Comparison of ENCODE assay signal across 24 cellular contexts in the genomic region with DNA sequence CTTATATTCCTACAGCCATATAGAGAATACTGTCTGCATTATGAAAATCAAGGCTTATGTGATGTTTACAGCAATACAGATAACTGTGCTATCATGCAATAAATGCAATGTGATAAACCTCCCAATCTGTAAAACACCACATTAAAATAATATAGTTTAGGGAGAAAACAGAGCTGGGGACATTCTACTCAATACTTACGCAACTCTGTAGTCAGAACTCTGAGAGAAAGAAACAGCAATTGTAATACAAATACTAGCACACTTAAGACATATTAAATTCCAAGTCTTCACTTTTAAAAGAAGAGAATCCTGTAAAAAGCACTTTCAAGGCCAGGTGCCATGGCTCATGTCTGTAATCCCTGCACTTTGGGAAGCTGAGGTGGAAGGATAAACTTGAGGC.
A peak's percentile ranks its signal among the peaks of the same experiment; 100 is the strongest.
DNase-seq lines count a peak whose midpoint lies in the region; ATAC-seq, FAIRE-seq and TF ChIP-seq lines count a peak whose summit lies in the region.
"Had no signal": no experiment of that assay in that cellular context is flagged by ENCODE, and none has a peak within 500 bp of the region (broad histone marks: within the 10 kb centered on the region; RNA-seq: fewer than 3 reads in every experiment).

No MANE protein-coding gene starts in this region.

- no peak overlapping the region for H2BK5ac ChIP-seq in trophoblast cell (ENCODE audit: low read depth, low read length, poor library complexity)

- no peak overlapping the region for H2BK12ac ChIP-seq in trophoblast cell (ENCODE audit: low read length)

- no peak overlapping the region for H2AK5ac ChIP-seq in trophoblast cell (ENCODE audit: low read length)

- no peak overlapping the region for H3K4me2 ChIP-seq in trophoblast cell (ENCODE audit: low read length)
- H3K4me2 ChIP-seq: A549, KMS-11 had no signal

- no peaks in the 10 kb centered on the region for H3K79me1 ChIP-seq in trophoblast cell (ENCODE audit: low read length)

- WGBS in trophoblast cell (ENCODE audit: extremely low coverage, insufficient coverage, insufficient read length): no CpG with 5 or more reads among the region's 1 CpG
- 100% methylated on average over 1 of the region's 1 CpG for WGBS in heart right ventricle, 2 donors

- H3K4me3 ChIP-seq in adipocyte (ENCODE audit: low read length) (peak overlapping the region; percentile 39), fibroblast of pulmonary artery (replicated peaks; ENCODE audit: low read depth, low read length) (no peak overlapping the region), trophoblast cell (ENCODE audit: low read depth, low read length) (no peak overlapping the region), kidney (ENCODE audit: low read length in 2 of 2) (no peak overlapping the region), heart right ventricle (no peak overlapping the region)
- H3K4me3 ChIP-seq: A549 had no signal

- TF ChIP-seq POLR2A in GM12891 (IDR thresholded peaks at IDR 0.05; ENCODE audit: low read depth, low read length): no peak

- H4K12ac ChIP-seq in trophoblast cell (ENCODE audit: low read depth, low read length): no peak overlapping the region

- DNase-seq in GM12891 (ENCODE audit: insufficient read length, low spot score) (no peak), adipocyte (ENCODE audit: low read depth) (peak; percentile 62), fibroblast of pulmonary artery (ENCODE audit: low read depth) (peak; percentile 35), trophoblast cell (no peak), kidney (no peak), heart right ventricle (no peak), NCI-H1092 treated with DMSO at 0.1 percent for 48 hours (lab: John Stamatoyannopoulos, UW) (no peak)
- DNase-seq: CD4-positive, CD25-positive, alpha-beta regulatory T cell; DMS79; GOT3; NCI-H1417 treated with DMSO at 0.1 percent for 48 hours; NCI-H2029; NCI-H345; NCI-H524; NCI-H774; NK-92 treated with Interleukin-12 subunit alpha and Interleukin-12 subunit beta, amount 100 ng/mL, for 24 hours; SIG-M5 had no signal

- peak overlapping the region; percentile 27 for H3K4ac ChIP-seq in trophoblast cell (ENCODE audit: low read depth, low read length)

- no peaks in the 10 kb centered on the region for H3K9me3 ChIP-seq in adipocyte (ENCODE audit: control insufficient read depth, low read length)
- H3K9me3 ChIP-seq in trophoblast cell (ENCODE audit: insufficient read depth, low read depth, low read length): no peaks in the 10 kb centered on the region
- no peaks in the 10 kb centered on the region for H3K9me3 ChIP-seq in kidney (ENCODE audit: control insufficient read depth in 1 of 2, low read length in 2 of 2)
- peaks cover 0 to 2% (median 0%) of the 10 kb centered on the region in 11 donors for H3K9me3 ChIP-seq in heart right ventricle
- H3K9me3 ChIP-seq: A549 had no signal

- no peak overlapping the region for H3K23ac ChIP-seq in trophoblast cell (ENCODE audit: low read length)

- no peaks in the 10 kb centered on the region for H3K79me2 ChIP-seq in trophoblast cell (ENCODE audit: control insufficient read depth, insufficient read depth, low read length, poor library complexity)

- no peak overlapping the region for H2BK120ac ChIP-seq in trophoblast cell (ENCODE audit: insufficient read depth, low read length, poor library complexity)

- no peak overlapping the region for H2AFZ ChIP-seq in trophoblast cell (ENCODE audit: insufficient read depth, low read length, poor library complexity)

- H4K8ac ChIP-seq in trophoblast cell (ENCODE audit: low read depth, low read length): no peak overlapping the region

- ATAC-seq in GM18502 (IDR thresholded peaks at IDR 0.05; ENCODE audit: poor library complexity, unreplicated experiment): no peak
- no peak for ATAC-seq in heart right ventricle
- ATAC-seq: A549, HCT116, Panc1, SK-N-SH treated with all-trans-retinoic acid at 6 μM for 48 hours had no signal

- intact Hi-C loops in kidney (cut with DNase I) (no loop called here), heart right ventricle (cut with DNase I) (no loop called here)

- TF ChIP-seq CTCF in fibroblast of pulmonary artery (IDR thresholded peaks at IDR 0.05; ENCODE audit: low read length, missing control alignments) (no peak), kidney (IDR thresholded peaks at IDR 0.05; ENCODE audit: borderline replicate concordance, extremely low read depth, insufficient read depth) (no peak), heart right ventricle (IDR thresholded peaks at IDR 0.05) (no peak)

- H3K27me3 ChIP-seq in adipocyte (replicated peaks; ENCODE audit: control insufficient read depth, insufficient read depth, low read length) (no peaks in the 10 kb centered on the region), trophoblast cell (ENCODE audit: insufficient read depth, low read length) (no peaks in the 10 kb centered on the region), heart right ventricle (no peaks in the 10 kb centered on the region)

- FAIRE-seq in GM12891 (lab: Jason Lieb, UNC) (peak; percentile 41), kidney (lab: Jason Lieb, UNC) (no peak)
- FAIRE-seq: A549 had no signal

- H3K9ac ChIP-seq in adipocyte (ENCODE audit: low read length) (no peak overlapping the region), trophoblast cell (ENCODE audit: low read length) (no peak overlapping the region), kidney (ENCODE audit: low read length in 2 of 2) (no peak overlapping the region)
- H3K9ac ChIP-seq: KMS-11 had no signal

- no peak overlapping the region for H4K91ac ChIP-seq in trophoblast cell (ENCODE audit: low read depth, low read length)

- H3K14ac ChIP-seq in trophoblast cell (ENCODE audit: low read length): no peak overlapping the region

- no peak overlapping the region for H3K27ac ChIP-seq in trophoblast cell (ENCODE audit: low read depth, low read length)
- no peak overlapping the region for H3K27ac ChIP-seq in kidney (ENCODE audit: low read depth in 2 of 2, low read length in 2 of 2)
- no peak overlapping the region for H3K27ac ChIP-seq in heart right ventricle
- H3K27ac ChIP-seq: A549, HL-60, KMS-11 had no signal

- H3K36me3 ChIP-seq in adipocyte (ENCODE audit: control insufficient read depth, insufficient read depth, low read length, severe bottlenecking) (no peaks in the 10 kb centered on the region), trophoblast cell (ENCODE audit: control insufficient read depth in 1 of 2, insufficient read depth in 2 of 2, low read length in 2 of 2) (no peaks in the 10 kb centered on the region), kidney (ENCODE audit: control insufficient read depth in 1 of 2, insufficient read depth in 2 of 2, low read length in 2 of 2) (no peaks in the 10 kb centered on the region), heart right ventricle (no peaks in the 10 kb centered on the region)

- H3K18ac ChIP-seq in trophoblast cell (ENCODE audit: low read length): no peak overlapping the region

- H3K4me1 ChIP-seq in adipocyte (ENCODE audit: control insufficient read depth, insufficient read depth, low read length) (peaks cover 26% of the 10 kb centered on the region), trophoblast cell (ENCODE audit: control insufficient read depth in 1 of 2, insufficient read depth in 2 of 2, low read length in 2 of 2) (peaks cover 0 to 2% of the 10 kb centered on the region in 2 experiments), kidney (ENCODE audit: control insufficient read depth in 1 of 2, insufficient read depth in 1 of 2, low read depth in 1 of 2, low read length in 2 of 2) (peaks cover 0 to 5% of the 10 kb centered on the region in 2 donors), heart right ventricle (peaks cover 0 to 34% (median 10%) of the 10 kb centered on the region in 9 donors)

TF ChIP-seq in GM12891, 5 proteins besides CTCF, POLR2A, EP300 and RAD21:
- no peak for TF ChIP-seq TAF1 (IDR thresholded peaks at IDR 0.05; ENCODE audit: low read depth, low read length)
TF ChIP-seq in GM12891: peak in this region for 0.

Comparison
In these comparisons a context has a peak if more than half of its experiments do, and no peak if none do; other contexts are left out.
1. DNase-seq: peak in adipocyte (single experiment) and fibroblast of pulmonary artery (single experiment); none in GM12891 (single experiment), trophoblast cell (0 of 2), kidney (single experiment), heart right ventricle (0 of 2) and NCI-H1092 treated with DMSO at 0.1 percent for 48 hours (single experiment).